13 cellular contexts compared by ENCODE assay signal in genomic region chr3:160567774-160568173, GRCh38. TPM values are rescaled to one million over a fixed set of nuclear protein-coding genes. Genes with fewer than 3 reads are reported as not detected.
DNase-seq lines count a peak whose midpoint lies in the region; ATAC-seq, FAIRE-seq and TF ChIP-seq lines count a peak whose summit lies in the region.
"Had no signal": no experiment of that assay in that cellular context is flagged by ENCODE, and none has a peak within 500 bp of the region (broad histone marks: within the 10 kb centered on the region; RNA-seq: fewer than 3 reads in every experiment).

No MANE protein-coding gene starts in this region.

- H4K20me1 ChIP-seq in PC-9 (ENCODE audit: insufficient read depth) (peaks cover 17% of the 10 kb centered on the region), hepatocyte (ENCODE audit: insufficient read depth, poor library complexity, severe bottlenecking) (peaks cover 18% of the 10 kb centered on the region)

- H3K79me2 ChIP-seq in PC-9 (ENCODE audit: low read depth) (peaks cover 37% of the 10 kb centered on the region), hepatocyte (peaks cover 28% of the 10 kb centered on the region)

- TF ChIP-seq CTCF in Calu3 (IDR thresholded peaks at IDR 0.05; ENCODE audit: unreplicated experiment), result no peak
- no peak for TF ChIP-seq CTCF in PC-9 (conservative IDR thresholded peaks at IDR 0.05)
- no peak for TF ChIP-seq CTCF in hepatocyte (IDR thresholded peaks at IDR 0.05; ENCODE audit: poor library complexity)

- no peaks in the 10 kb centered on the region for H3K27me3 ChIP-seq in PC-9 (ENCODE audit: insufficient read depth, low read depth)
- H3K27me3 ChIP-seq in hepatocyte, result no peaks in the 10 kb centered on the region
- H3K27me3 ChIP-seq in skeletal muscle satellite cell (ENCODE audit: control insufficient read depth, insufficient read depth, low read length), result no peaks in the 10 kb centered on the region
- H3K27me3 ChIP-seq in CD8-positive, alpha-beta memory T cell (ENCODE audit: insufficient read depth, low read length, poor library complexity, severe bottlenecking), result no peaks in the 10 kb centered on the region
- H3K27me3 ChIP-seq: BE2C had no signal

- CTCF ChIA-PET in Calu3 (lab: Charles Lee) (interaction anchor here (0.8 kb wide), 1 partner anchor 8 kb away, joined by 3 read pairs; no protein-coding TSS in a partner anchor), PC-9 (lab: Charles Lee) (interaction anchor here (1.3 kb wide), 1 partner anchor 111 kb away, joined by 3 read pairs; no protein-coding TSS in a partner anchor)
- CTCF ChIA-PET in CD8-positive, alpha-beta memory T cell (lab: Charles Lee), result interaction anchor here (0.6 to 1.2 kb wide), 2 partner anchors 52 to 188 kb away, joined by 3 read pairs; no protein-coding TSS in a partner anchor

- no peaks in the 10 kb centered on the region for H3K27me3 Mint-ChIP-seq in Calu3 (ENCODE audit: unreplicated experiment)
- no peaks in the 10 kb centered on the region for H3K27me3 Mint-ChIP-seq in CD8-positive, alpha-beta memory T cell

- H3K9ac ChIP-seq in skeletal muscle satellite cell (ENCODE audit: low read depth, low read length), result no peak overlapping the region

- peaks cover 4% of the 10 kb centered on the region for H3K9me3 Mint-ChIP-seq in Calu3 (ENCODE audit: low read depth, unreplicated experiment)
- peaks cover 0 to 1% (median 0%) of the 10 kb centered on the region in 5 donors for H3K9me3 Mint-ChIP-seq in CD8-positive, alpha-beta memory T cell

- H3K4me1 ChIP-seq in PC-9 (replicated peaks; ENCODE audit: insufficient read depth) (peaks cover 24% of the 10 kb centered on the region), hepatocyte (ENCODE audit: insufficient read depth) (peaks cover 10% of the 10 kb centered on the region), skeletal muscle satellite cell (ENCODE audit: control insufficient read depth, insufficient read depth, low read length) (peaks cover 21% of the 10 kb centered on the region)
- H3K4me1 ChIP-seq in CD8-positive, alpha-beta memory T cell (ENCODE audit: insufficient read depth, low read length), result peaks cover 30% of the 10 kb centered on the region

- intact Hi-C loops in Calu3 (cut with micrococcal nuclease; ENCODE audit: unreplicated experiment) (loop anchor here (10.0 kb wide), 1 partner anchor 657 kb away; the partner anchor contains the start of gene NMD3), PC-9 (cut with micrococcal nuclease; ENCODE audit: unreplicated experiment) (loop anchor here (10.0 kb wide), 2 partner anchors 657 to 857 kb away; partner anchors contain the start of gene NMD3)

- H3K36me3 ChIP-seq in PC-9 (ENCODE audit: low read depth), result peaks cover 8% of the 10 kb centered on the region; the same call in 1 of the 2 replicates
- H3K36me3 ChIP-seq in hepatocyte (replicated peaks; ENCODE audit: insufficient read depth, low read depth), result no peaks in the 10 kb centered on the region
- peaks cover 10% of the 10 kb centered on the region for H3K36me3 ChIP-seq in skeletal muscle satellite cell (ENCODE audit: insufficient read depth, low read length)
- H3K36me3 ChIP-seq in CD8-positive, alpha-beta memory T cell (ENCODE audit: insufficient read depth, low read length), result no peaks in the 10 kb centered on the region
- H3K36me3 ChIP-seq: BE2C had no signal

- no TSS peak for BruUV-seq in Calu3 (replicated peaks; lab: Mats Ljungman, UMichigan)
- BruUV-seq in PC-9 (replicated peaks; lab: Mats Ljungman, UMichigan), result no TSS peak

- no peak for TF ChIP-seq POLR2A in GM12891 (IDR thresholded peaks at IDR 0.05; ENCODE audit: low read depth, low read length)

- no peaks in the 10 kb centered on the region for H3K9me3 ChIP-seq in PC-9 (ENCODE audit: insufficient read depth, low read depth)
- no peaks in the 10 kb centered on the region for H3K9me3 ChIP-seq in hepatocyte (ENCODE audit: low read depth)
- no peaks in the 10 kb centered on the region for H3K9me3 ChIP-seq in skeletal muscle satellite cell (replicated peaks; ENCODE audit: low read length)
- no peaks in the 10 kb centered on the region for H3K9me3 ChIP-seq in CD8-positive, alpha-beta memory T cell (ENCODE audit: low read length)
- H3K9me3 ChIP-seq: A549, BE2C had no signal

- H2AFZ ChIP-seq in PC-9 (no peak overlapping the region), hepatocyte (no peak overlapping the region)

- peaks cover 56% of the 10 kb centered on the region for H3K36me3 Mint-ChIP-seq in Calu3 (ENCODE audit: insufficient read depth, unreplicated experiment)
- H3K36me3 Mint-ChIP-seq in CD8-positive, alpha-beta memory T cell, result peaks cover 0 to 15% (median 6%) of the 10 kb centered on the region in 3 donors

- no peak for ATAC-seq in GM21381 (IDR thresholded peaks at IDR 0.05; ENCODE audit: unreplicated experiment)
- ATAC-seq: A549 had no signal

- H3K27ac ChIP-seq in PC-9 (no peak overlapping the region), hepatocyte (no peak overlapping the region)
- H3K27ac ChIP-seq in CD8-positive, alpha-beta memory T cell (ENCODE audit: low read depth, low read length), result no peak overlapping the region
- H3K27ac ChIP-seq: A549, C4-2B had no signal

- no peak overlapping the region for H3K27ac Mint-ChIP-seq in Calu3 (ENCODE audit: unreplicated experiment)
- no peak overlapping the region for H3K27ac Mint-ChIP-seq in CD8-positive, alpha-beta memory T cell
- H3K27ac Mint-ChIP-seq: H9 had no signal

- H3K4me3 ChIP-seq in PC-9 (no peak overlapping the region), hepatocyte (no peak overlapping the region), skeletal muscle satellite cell (ENCODE audit: low read length) (no peak overlapping the region)
- H3K4me3 ChIP-seq in CD8-positive, alpha-beta memory T cell (ENCODE audit: low read length), result no peak overlapping the region
- H3K4me3 ChIP-seq: A549 had no signal

- POLR2A ChIA-PET in PC-9 (lab: Charles Lee; ENCODE audit: unreplicated experiment), result no interaction called here
- POLR2A ChIA-PET in CD8-positive, alpha-beta memory T cell (lab: Charles Lee), result interaction anchor here (1.7 kb wide), 1 partner anchor 118 kb away, joined by 3 read pairs; the partner anchor contains the start of gene TRIM59

- H3K9me2 ChIP-seq in PC-9 (ENCODE audit: insufficient read depth), result 0 out of 2 replicates have a peak, but pooled peaks cover 4% of the 10 kb centered on the region
- no peaks in the 10 kb centered on the region for H3K9me2 ChIP-seq in hepatocyte (replicated peaks; ENCODE audit: insufficient read depth)

- H3K4me1 Mint-ChIP-seq in Calu3 (ENCODE audit: low read depth, unreplicated experiment), result peaks cover 34% of the 10 kb centered on the region
- peaks cover 33 to 42% (median 35%) of the 10 kb centered on the region in 3 donors for H3K4me1 Mint-ChIP-seq in CD8-positive, alpha-beta memory T cell

- WGBS in hepatocyte (ENCODE audit: low lambda C conversion rate, missing lambda C conversion rate), result 100% methylated on average over 3 of the region's 3 CpGs

- no peak for DNase-seq in Calu3
- no peak for DNase-seq in PC-9
- no peak for DNase-seq in hepatocyte (ENCODE audit: low spot score)
- no peak for DNase-seq in CD8-positive, alpha-beta memory T cell
- no peak for DNase-seq in GM12891 (ENCODE audit: insufficient read length, low spot score)
- DNase-seq: BE2C, DMS 273 treated with DMSO at 0.1 percent for 48 hours, GOT3, H9 had no signal

- peak overlapping the region; percentile 89; the same call in 1 of the 2 replicates for H3K4me2 ChIP-seq in PC-9
- H3K4me2 ChIP-seq in hepatocyte, result peak overlapping the region; percentile 79
- H3K4me2 ChIP-seq in skeletal muscle satellite cell (ENCODE audit: low read length), result peak overlapping the region; percentile 90

- H3K4me3 Mint-ChIP-seq in Calu3 (ENCODE audit: low read depth, unreplicated experiment), result peak overlapping the region; percentile 94
- H3K4me3 Mint-ChIP-seq in CD8-positive, alpha-beta memory T cell, result no peak overlapping the region

- peaks cover 16% of the 10 kb centered on the region for H3F3A ChIP-seq in PC-9 (ENCODE audit: insufficient read depth, low read depth)

- no peak for FAIRE-seq in GM12891 (lab: Jason Lieb, UNC)
- FAIRE-seq: A549 had no signal

TF ChIP-seq in GM12891, 5 proteins besides CTCF, POLR2A, EP300 and RAD21:
- no peak for TF ChIP-seq SPI1 (IDR thresholded peaks at IDR 0.05; ENCODE audit: low read depth, low read length)
- no peak for TF ChIP-seq POLR2AphosphoS5 (IDR thresholded peaks at IDR 0.05; ENCODE audit: low read depth, low read length)
- no peak for TF ChIP-seq PAX5 (IDR thresholded peaks at IDR 0.05; ENCODE audit: insufficient read depth, low read length, severe bottlenecking)
- no peak for TF ChIP-seq POU2F2 (IDR thresholded peaks at IDR 0.05; ENCODE audit: low read depth, low read length)
- no peak for TF ChIP-seq TAF1 (IDR thresholded peaks at IDR 0.05; ENCODE audit: low read depth, low read length)

RNA-seq across cellular contexts. Expression of gene KPNA4, which starts 2.4 kb away (rescaled TPM):
- total RNA-seq in Calu3 (2022), result 116 and 117 TPM in 2 replicates
- total RNA-seq in PC-9 (2021), result 49.2 and 61.0 TPM in 2 replicates
- 22.3 and 26.6 TPM in 2 replicates for total RNA-seq in hepatocyte
- polyA plus RNA-seq in hepatocyte, result 6.8 and 13.0 TPM in 2 replicates
- total RNA-seq in skeletal muscle satellite cell (2012; rRNA removed), result 29.9 and 33.2 TPM in 2 replicates
- total RNA-seq in CD8-positive, alpha-beta memory T cell, result 10 to 100 TPM; 72.7 to 86.5 TPM
- 10.3 TPM for polyA plus RNA-seq in CD8-positive, alpha-beta memory T cell
- polyA plus RNA-seq in GM12891 (2012; ENCODE audit: low read depth, missing spikeins), result 10.0 TPM
